In genomic region chr16:88588148-88588547, GRCh38 we compare ENCODE assay signal across 1 cellular context.
TF ChIP-seq lines count a peak whose summit lies in the region.

No MANE protein-coding gene starts in this region.

TF ChIP-seq in HepG2, 621 proteins besides CTCF, POLR2A, EP300 and RAD21:
- TF ChIP-seq STAG1 (CRISPR knock-in tag; IDR thresholded peaks at IDR 0.05) (0 out of 2 replicates have a peak, but pooled peaks have one; percentile 14), TBX2 (CRISPR knock-in tag; IDR thresholded peaks at IDR 0.05; ENCODE audit: borderline replicate concordance) (no peak)
TF ChIP-seq in HepG2: peak in this region for 1.
